2 cellular contexts compared by ENCODE assay signal in genomic region chr19:41299755-41300089, GRCh38.
TF ChIP-seq lines count a peak whose summit lies in the region.

No MANE protein-coding gene starts in this region.

TF ChIP-seq in GM12891, 5 proteins besides CTCF, POLR2A, EP300 and RAD21:
- TF ChIP-seq SPI1 (IDR thresholded peaks at IDR 0.05; ENCODE audit: low read depth, low read length) = no peak
- no peak for TF ChIP-seq PAX5 (IDR thresholded peaks at IDR 0.05; ENCODE audit: insufficient read depth, low read length, severe bottlenecking)
- no peak for TF ChIP-seq POU2F2 (IDR thresholded peaks at IDR 0.05; ENCODE audit: low read depth, low read length)
- no peak for TF ChIP-seq TAF1 (IDR thresholded peaks at IDR 0.05; ENCODE audit: low read depth, low read length)
- TF ChIP-seq POLR2AphosphoS5 (IDR thresholded peaks at IDR 0.05; ENCODE audit: low read depth, low read length) = no peak

TF ChIP-seq in HepG2, 621 proteins besides CTCF, POLR2A, EP300 and RAD21:
- TF ChIP-seq, protein P1, sequence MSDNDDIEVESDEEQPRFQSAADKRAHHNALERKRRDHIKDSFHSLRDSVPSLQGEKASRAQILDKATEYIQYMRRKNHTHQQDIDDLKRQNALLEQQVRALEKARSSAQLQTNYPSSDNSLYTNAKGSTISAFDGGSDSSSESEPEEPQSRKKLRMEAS (IDR thresholded peaks at IDR 0.05) = no peak
- TF ChIP-seq, protein P2, sequence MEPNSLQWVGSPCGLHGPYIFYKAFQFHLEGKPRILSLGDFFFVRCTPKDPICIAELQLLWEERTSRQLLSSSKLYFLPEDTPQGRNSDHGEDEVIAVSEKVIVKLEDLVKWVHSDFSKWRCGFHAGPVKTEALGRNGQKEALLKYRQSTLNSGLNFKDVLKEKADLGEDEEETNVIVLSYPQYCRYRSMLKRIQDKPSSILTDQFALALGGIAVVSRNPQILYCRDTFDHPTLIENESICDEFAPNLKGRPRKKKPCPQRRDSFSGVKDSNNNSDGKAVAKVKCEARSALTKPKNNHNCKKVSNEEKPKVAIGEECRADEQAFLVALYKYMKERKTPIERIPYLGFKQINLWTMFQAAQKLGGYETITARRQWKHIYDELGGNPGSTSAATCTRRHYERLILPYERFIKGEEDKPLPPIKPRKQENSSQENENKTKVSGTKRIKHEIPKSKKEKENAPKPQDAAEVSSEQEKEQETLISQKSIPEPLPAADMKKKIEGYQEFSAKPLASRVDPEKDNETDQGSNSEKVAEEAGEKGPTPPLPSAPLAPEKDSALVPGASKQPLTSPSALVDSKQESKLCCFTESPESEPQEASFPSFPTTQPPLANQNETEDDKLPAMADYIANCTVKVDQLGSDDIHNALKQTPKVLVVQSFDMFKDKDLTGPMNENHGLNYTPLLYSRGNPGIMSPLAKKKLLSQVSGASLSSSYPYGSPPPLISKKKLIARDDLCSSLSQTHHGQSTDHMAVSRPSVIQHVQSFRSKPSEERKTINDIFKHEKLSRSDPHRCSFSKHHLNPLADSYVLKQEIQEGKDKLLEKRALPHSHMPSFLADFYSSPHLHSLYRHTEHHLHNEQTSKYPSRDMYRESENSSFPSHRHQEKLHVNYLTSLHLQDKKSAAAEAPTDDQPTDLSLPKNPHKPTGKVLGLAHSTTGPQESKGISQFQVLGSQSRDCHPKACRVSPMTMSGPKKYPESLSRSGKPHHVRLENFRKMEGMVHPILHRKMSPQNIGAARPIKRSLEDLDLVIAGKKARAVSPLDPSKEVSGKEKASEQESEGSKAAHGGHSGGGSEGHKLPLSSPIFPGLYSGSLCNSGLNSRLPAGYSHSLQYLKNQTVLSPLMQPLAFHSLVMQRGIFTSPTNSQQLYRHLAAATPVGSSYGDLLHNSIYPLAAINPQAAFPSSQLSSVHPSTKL (CRISPR knock-in tag; IDR thresholded peaks at IDR 0.05) = no peak
- TF ChIP-seq ZNF142 (CRISPR knock-in tag; IDR thresholded peaks at IDR 0.05) (no peak), ZMYM2 (CRISPR knock-in tag; IDR thresholded peaks at IDR 0.05) (no peak), ZFP36 (IDR thresholded peaks at IDR 0.05; ENCODE audit: borderline replicate concordance, low read depth, low read length, partially characterized antibody) (no peak), TGIF2 (CRISPR knock-in tag; IDR thresholded peaks at IDR 0.05) (no peak), ONECUT2 (CRISPR knock-in tag; IDR thresholded peaks at IDR 0.05) (no peak), ZFP36L1 (CRISPR knock-in tag; IDR thresholded peaks at IDR 0.05) (no peak), SRY (CRISPR knock-in tag; IDR thresholded peaks at IDR 0.05) (no peak), HOXA5 (CRISPR knock-in tag; IDR thresholded peaks at IDR 0.05) (no peak), TSC22D2 (CRISPR knock-in tag; IDR thresholded peaks at IDR 0.05; ENCODE audit: borderline replicate concordance) (no peak), ETV6 (CRISPR knock-in tag; conservative IDR thresholded peaks at IDR 0.05) (no peak)
- TF ChIP-seq, protein P3, sequence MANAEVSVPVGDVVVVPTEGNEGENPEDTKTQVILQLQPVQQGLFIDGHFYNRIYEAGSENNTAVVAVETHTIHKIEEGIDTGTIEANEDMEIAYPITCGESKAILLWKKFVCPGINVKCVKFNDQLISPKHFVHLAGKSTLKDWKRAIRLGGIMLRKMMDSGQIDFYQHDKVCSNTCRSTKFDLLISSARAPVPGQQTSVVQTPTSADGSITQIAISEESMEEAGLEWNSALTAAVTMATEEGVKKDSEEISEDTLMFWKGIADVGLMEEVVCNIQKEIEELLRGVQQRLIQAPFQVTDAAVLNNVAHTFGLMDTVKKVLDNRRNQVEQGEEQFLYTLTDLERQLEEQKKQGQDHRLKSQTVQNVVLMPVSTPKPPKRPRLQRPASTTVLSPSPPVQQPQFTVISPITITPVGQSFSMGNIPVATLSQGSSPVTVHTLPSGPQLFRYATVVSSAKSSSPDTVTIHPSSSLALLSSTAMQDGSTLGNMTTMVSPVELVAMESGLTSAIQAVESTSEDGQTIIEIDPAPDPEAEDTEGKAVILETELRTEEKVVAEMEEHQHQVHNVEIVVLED (CRISPR knock-in tag; IDR thresholded peaks at IDR 0.05; ENCODE audit: borderline replicate concordance) = no peak
